Comparison of ENCODE assay signal across 15 cellular contexts in genomic region chr3:87468938-87469337, GRCh38.
"Had no signal": no experiment of that assay in that cellular context is flagged by ENCODE, and none has a peak within 500 bp of the region (broad histone marks: within the 10 kb centered on the region; RNA-seq: fewer than 3 reads in every experiment).

No MANE protein-coding gene starts in this region.

- H3K27ac ChIP-seq: body of pancreas, gastroesophageal sphincter, prostate gland, right lobe of liver, suprapubic skin, WERI-Rb-1 had no signal

- DNase-seq: activated CD4-positive, alpha-beta memory T cell treated with anti-CD3 and anti-CD28 coated beads for 36 hours; activated CD8-positive, alpha-beta memory T cell treated with anti-CD3 and anti-CD28 coated beads, Interleukin-2, amount 10 ng/mL, durations not matched to agents 7 days and 5 days; activated T-cell treated with anti-CD3 and anti-CD28 coated beads, Interleukin-2, amount 50 U/mL, for 1 hour; body of pancreas; cortex of kidney; effector CD4-positive, alpha-beta T cell; hypothalamus; mesendoderm; nephron progenitor cell; right lobe of liver; stimulated activated naive CD8-positive, alpha-beta T cell treated with anti-CD3 and anti-CD28 coated beads, Interleukin-15, Interleukin-2, amounts not matched to agents 100 U/mL and 50 U/mL, for 24 hours; WERI-Rb-1 had no signal

- H3K4me3 ChIP-seq: body of pancreas, gastroesophageal sphincter, prostate gland, right lobe of liver, suprapubic skin had no signal

- H3K9me3 ChIP-seq: body of pancreas, prostate gland, right lobe of liver, suprapubic skin had no signal

- H3K36me3 ChIP-seq: gastroesophageal sphincter, prostate gland, right lobe of liver, suprapubic skin, WERI-Rb-1 had no signal

- H3K27me3 ChIP-seq: body of pancreas, gastroesophageal sphincter, right lobe of liver, suprapubic skin had no signal

- H3K4me1 ChIP-seq: body of pancreas, gastroesophageal sphincter, prostate gland, right lobe of liver, suprapubic skin had no signal

- ATAC-seq: activated CD8-positive, alpha-beta memory T cell treated with anti-CD3 and anti-CD28 coated beads, Interleukin-2, amount 10 ng/mL, durations not matched to agents 7 days and 5 days; body of pancreas; gastroesophageal sphincter; right lobe of liver; stimulated activated naive CD8-positive, alpha-beta T cell treated with anti-CD3 and anti-CD28 coated beads, Interleukin-15, Interleukin-2, amounts not matched to agents 100 U/mL and 50 U/mL, for 24 hours had no signal
